In the genomic region with DNA sequence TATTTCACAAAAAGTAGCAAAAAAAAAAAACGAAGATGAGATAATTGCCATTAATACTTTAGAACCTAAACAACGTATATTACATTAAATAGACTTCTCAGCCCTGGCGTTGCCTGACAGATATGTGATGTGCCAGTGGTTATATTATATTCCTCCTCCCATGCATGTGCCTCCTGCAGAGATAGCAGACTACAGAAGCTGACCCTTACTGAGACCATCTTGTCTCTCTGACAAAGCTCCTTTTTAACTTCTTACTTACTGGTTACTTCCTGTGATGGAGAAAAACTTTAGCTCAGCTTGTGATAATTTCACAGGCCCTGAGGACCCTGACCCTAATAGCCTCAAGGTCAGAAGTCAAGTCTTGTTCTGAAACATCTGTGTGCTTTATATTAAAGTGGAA, we compare ENCODE assay signal across 16 cellular contexts.
DNase-seq lines count a peak whose midpoint lies in the region; ATAC-seq, FAIRE-seq and TF ChIP-seq lines count a peak whose summit lies in the region.
"Had no signal": no experiment of that assay in that cellular context is flagged by ENCODE, and none has a peak within 500 bp of the region (broad histone marks: within the 10 kb centered on the region; RNA-seq: fewer than 3 reads in every experiment).

No MANE protein-coding gene starts in this region.

- H2AFZ ChIP-seq in neural progenitor cell (replicated peaks) (no peak overlapping the region), osteoblast (ENCODE audit: low read length) (no peak overlapping the region)

- in situ Hi-C loops in gastrocnemius medialis (cut with MboI; ENCODE audit: low sequenced_read_pairs in 4 of 4) = no loop called here

- no peaks in the 10 kb centered on the region for H3K27me3 Mint-ChIP-seq in neural progenitor cell (ENCODE audit: insufficient read depth, low read depth)
- H3K27me3 Mint-ChIP-seq: IgD-negative memory B cell had no signal

- peak overlapping the region; percentile 80 for H3K27ac ChIP-seq in ectodermal cell (ENCODE audit: insufficient read depth, low read depth, low read length, poor library complexity, severe bottlenecking)
- H3K27ac ChIP-seq in neural progenitor cell = peak overlapping the region; percentile 82
- no peak overlapping the region for H3K27ac ChIP-seq in gastrocnemius medialis
- no peak overlapping the region for H3K27ac ChIP-seq in osteoblast (ENCODE audit: low read depth, low read length)
- H3K27ac ChIP-seq: 22Rv1 had no signal

- peaks cover 14% of the 10 kb centered on the region for H3K9me3 Mint-ChIP-seq in neural progenitor cell
- H3K9me3 Mint-ChIP-seq in stimulated activated effector memory CD8-positive, alpha-beta T cell treated with anti-CD3 and anti-CD28 coated beads, Interleukin-12 subunit alpha, Interleukin-12 subunit beta, amount 100 ng/mL, for 72 hours = no peaks in the 10 kb centered on the region

- H3K27me3 ChIP-seq in ectodermal cell (ENCODE audit: control insufficient read depth, insufficient read depth, low read length, poor library complexity, severe bottlenecking) = no peaks in the 10 kb centered on the region
- H3K27me3 ChIP-seq in neural progenitor cell = no peaks in the 10 kb centered on the region
- H3K27me3 ChIP-seq in gastrocnemius medialis = no peaks in the 10 kb centered on the region
- no peaks in the 10 kb centered on the region for H3K27me3 ChIP-seq in osteoblast (ENCODE audit: insufficient read depth, low read length)

- peaks cover 20% of the 10 kb centered on the region for H3F3A ChIP-seq in neural progenitor cell (ENCODE audit: low read depth)

- peak overlapping the region; percentile 55 for H3K27ac Mint-ChIP-seq in neural progenitor cell
- no peak overlapping the region for H3K27ac Mint-ChIP-seq in stimulated activated effector memory CD8-positive, alpha-beta T cell treated with anti-CD3 and anti-CD28 coated beads, Interleukin-12 subunit alpha, Interleukin-12 subunit beta, amount 100 ng/mL, for 72 hours
- H3K27ac Mint-ChIP-seq: CD14-positive monocyte; CD8-positive, alpha-beta T cell; IgD-negative memory B cell had no signal

- peak; percentile 48 for FAIRE-seq in GM12891 (lab: Jason Lieb, UNC)

- H3K9me3 ChIP-seq in ectodermal cell (ENCODE audit: control insufficient read depth, low read length) (no peaks in the 10 kb centered on the region), neural progenitor cell (ENCODE audit: low read depth) (no peaks in the 10 kb centered on the region), gastrocnemius medialis (no peaks in the 10 kb centered on the region), osteoblast (ENCODE audit: low read depth, low read length) (no peaks in the 10 kb centered on the region)

- H3K36me3 ChIP-seq in ectodermal cell (ENCODE audit: control insufficient read depth, insufficient read depth, low read length) = no peaks in the 10 kb centered on the region
- H3K36me3 ChIP-seq in neural progenitor cell = no peaks in the 10 kb centered on the region
- H3K36me3 ChIP-seq in gastrocnemius medialis = no peaks in the 10 kb centered on the region
- H3K36me3 ChIP-seq in osteoblast (ENCODE audit: insufficient read depth, low read length) = no peaks in the 10 kb centered on the region

- H4K20me1 ChIP-seq in neural progenitor cell (ENCODE audit: low read depth) (no peaks in the 10 kb centered on the region), osteoblast (ENCODE audit: insufficient read depth, low read length) (no peaks in the 10 kb centered on the region)

- peak overlapping the region; percentile 39 for H3K4me3 Mint-ChIP-seq in neural progenitor cell
- H3K4me3 Mint-ChIP-seq in stimulated activated effector memory CD8-positive, alpha-beta T cell treated with anti-CD3 and anti-CD28 coated beads, Interleukin-12 subunit alpha, Interleukin-12 subunit beta, amount 100 ng/mL, for 72 hours = no peak overlapping the region
- H3K4me3 Mint-ChIP-seq: CD14-positive monocyte; CD8-positive, alpha-beta T cell; H9; IgD-negative memory B cell had no signal

- intact Hi-C loops in gastrocnemius medialis (cut with DNase I; ENCODE audit: low total_unique reads) = no loop called here

- ATAC-seq in gastrocnemius medialis = no peak
- ATAC-seq in stimulated activated effector memory CD8-positive, alpha-beta T cell treated with anti-CD3 and anti-CD28 coated beads, Interleukin-12 subunit alpha, Interleukin-12 subunit beta, amount 100 ng/mL, for 72 hours = no peak
- ATAC-seq: CD8-positive, alpha-beta T cell had no signal

- 0 to 46% methylated on average over 1 to 3 of the region's 3 CpGs for WGBS in ectodermal cell, 2 experiments

- H3K4me1 Mint-ChIP-seq in neural progenitor cell = peaks cover 39% of the 10 kb centered on the region
- H3K4me1 Mint-ChIP-seq in stimulated activated effector memory CD8-positive, alpha-beta T cell treated with anti-CD3 and anti-CD28 coated beads, Interleukin-12 subunit alpha, Interleukin-12 subunit beta, amount 100 ng/mL, for 72 hours = no peaks in the 10 kb centered on the region
- H3K4me1 Mint-ChIP-seq: CD14-positive monocyte, IgD-negative memory B cell had no signal

- no peak overlapping the region for H3K9ac ChIP-seq in neural progenitor cell

- H3K36me3 Mint-ChIP-seq in neural progenitor cell = peaks cover 13% of the 10 kb centered on the region
- H3K36me3 Mint-ChIP-seq in stimulated activated effector memory CD8-positive, alpha-beta T cell treated with anti-CD3 and anti-CD28 coated beads, Interleukin-12 subunit alpha, Interleukin-12 subunit beta, amount 100 ng/mL, for 72 hours = no peaks in the 10 kb centered on the region

- peaks cover 20% of the 10 kb centered on the region for H3K4me1 ChIP-seq in ectodermal cell (ENCODE audit: control insufficient read depth, insufficient read depth, low read length)
- peaks cover 37% of the 10 kb centered on the region for H3K4me1 ChIP-seq in neural progenitor cell
- H3K4me1 ChIP-seq in gastrocnemius medialis = no peaks in the 10 kb centered on the region
- H3K4me1 ChIP-seq in osteoblast (ENCODE audit: insufficient read depth, low read length) = no peaks in the 10 kb centered on the region

- no peak for TF ChIP-seq POLR2A in GM12891 (IDR thresholded peaks at IDR 0.05; ENCODE audit: low read depth, low read length)
- no peak for TF ChIP-seq POLR2A in gastrocnemius medialis (IDR thresholded peaks at IDR 0.05)

- H3K4me3 ChIP-seq in ectodermal cell (ENCODE audit: insufficient read depth, low read depth, low read length) (no peak overlapping the region), neural progenitor cell (peak overlapping the region; percentile 4), gastrocnemius medialis (no peak overlapping the region), osteoblast (ENCODE audit: insufficient read depth, low read length) (no peak overlapping the region)

- DNase-seq in GM12891 (ENCODE audit: insufficient read length, low spot score) = no peak
- peak; percentile 16 for DNase-seq in NCI-H2227 (lab: John Stamatoyannopoulos, UW; ENCODE audit: unreplicated experiment)
- DNase-seq in neural progenitor cell (ENCODE audit: low spot score) = peak; percentile 64
- DNase-seq in gastrocnemius medialis = no peak
- no peak for DNase-seq in osteoblast (ENCODE audit: insufficient read length, low spot score, missing footprints)
- DNase-seq in stimulated activated effector memory CD8-positive, alpha-beta T cell treated with anti-CD3 and anti-CD28 coated beads, Interleukin-12 subunit alpha, Interleukin-12 subunit beta, amount 100 ng/mL, for 72 hours (ENCODE audit: low spot score in 2 of 2) = no peak
- no peak for DNase-seq in NCI-H524 treated with DMSO at 0.1 percent for 48 hours (lab: John Stamatoyannopoulos, UW)
- DNase-seq: CD8-positive, alpha-beta T cell; COR-L47; DND-41; GDM1; H9 had no signal

- peak overlapping the region; percentile 57 for H3K4me2 ChIP-seq in neural progenitor cell
- H3K4me2 ChIP-seq in osteoblast (ENCODE audit: insufficient read depth, low read length) = no peak overlapping the region

- TF ChIP-seq CTCF in neural progenitor cell (IDR thresholded peaks at IDR 0.05) (no peak), gastrocnemius medialis (IDR thresholded peaks at IDR 0.05 in 4 of 5, conservative IDR thresholded peaks at IDR 0.05 in 1 of 5) (no peak), osteoblast (IDR thresholded peaks at IDR 0.05; ENCODE audit: extremely low read depth, low read depth, low read length) (no peak)

- H3K79me2 ChIP-seq in neural progenitor cell (ENCODE audit: low read depth) = no peaks in the 10 kb centered on the region
- no peaks in the 10 kb centered on the region for H3K79me2 ChIP-seq in osteoblast (ENCODE audit: insufficient read depth, low read length)

TF ChIP-seq in GM12891, 5 proteins besides CTCF, POLR2A, EP300 and RAD21:
- TF ChIP-seq POLR2AphosphoS5 (IDR thresholded peaks at IDR 0.05; ENCODE audit: low read depth, low read length) = no peak

Comparison
In these comparisons a context has a peak if more than half of its experiments do, and no peak if none do; other contexts are left out.
1. DNase-seq: peak in NCI-H2227 (single experiment) and neural progenitor cell (single experiment); none in GM12891 (single experiment), gastrocnemius medialis (0 of 2), osteoblast (single experiment), stimulated activated effector memory CD8-positive, alpha-beta T cell treated with anti-CD3 and anti-CD28 coated beads, Interleukin-12 subunit alpha, Interleukin-12 subunit beta, amount 100 ng/mL, for 72 hours (0 of 2) and NCI-H524 treated with DMSO at 0.1 percent for 48 hours (single experiment).
2. H3K27ac ChIP-seq: peak in ectodermal cell (single experiment) and neural progenitor cell (single experiment); none in gastrocnemius medialis (0 of 4) and osteoblast (single experiment).